1 cellular context compared by ENCODE assay signal in the genomic region with DNA sequence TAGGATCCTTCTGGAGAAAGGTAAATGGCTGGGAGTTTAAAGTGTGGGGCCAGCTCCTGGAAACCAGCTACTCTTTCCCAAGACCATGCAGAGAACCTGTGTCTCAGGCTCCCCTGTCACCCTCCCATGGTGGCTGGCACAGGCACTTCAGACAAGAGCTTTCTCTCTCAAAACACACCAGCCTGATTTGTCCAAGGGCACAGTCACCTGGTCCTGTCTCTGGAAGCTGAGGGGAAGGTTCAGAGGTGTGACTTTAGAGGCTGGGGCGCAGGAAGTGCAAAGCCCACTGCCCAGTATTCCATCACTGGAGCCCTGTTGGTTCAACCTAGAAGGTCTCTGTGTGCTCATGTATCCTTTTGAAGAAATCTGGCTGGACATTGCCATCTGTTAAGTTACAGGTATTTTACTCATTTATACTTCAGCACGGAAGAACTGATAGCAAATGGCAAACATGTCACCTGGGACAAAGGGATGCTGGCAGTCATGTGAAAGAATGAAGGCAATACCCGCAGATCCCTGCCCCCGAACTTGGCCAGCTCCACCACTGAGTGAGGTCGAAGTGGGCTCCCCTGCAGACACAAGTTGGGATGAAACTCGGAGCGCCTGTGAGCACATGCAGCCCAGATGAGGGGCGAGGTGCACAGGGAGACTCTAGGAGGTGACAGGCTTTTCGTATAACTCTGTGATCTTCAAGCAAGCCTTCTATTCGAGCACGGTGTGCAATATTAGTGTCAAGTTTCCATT.
TF ChIP-seq lines count a peak whose summit lies in the region.

No MANE protein-coding gene starts in this region.

TF ChIP-seq in WTC11, 78 proteins besides CTCF, POLR2A, EP300 and RAD21 (continued from another document):
- TF ChIP-seq, protein P1, sequence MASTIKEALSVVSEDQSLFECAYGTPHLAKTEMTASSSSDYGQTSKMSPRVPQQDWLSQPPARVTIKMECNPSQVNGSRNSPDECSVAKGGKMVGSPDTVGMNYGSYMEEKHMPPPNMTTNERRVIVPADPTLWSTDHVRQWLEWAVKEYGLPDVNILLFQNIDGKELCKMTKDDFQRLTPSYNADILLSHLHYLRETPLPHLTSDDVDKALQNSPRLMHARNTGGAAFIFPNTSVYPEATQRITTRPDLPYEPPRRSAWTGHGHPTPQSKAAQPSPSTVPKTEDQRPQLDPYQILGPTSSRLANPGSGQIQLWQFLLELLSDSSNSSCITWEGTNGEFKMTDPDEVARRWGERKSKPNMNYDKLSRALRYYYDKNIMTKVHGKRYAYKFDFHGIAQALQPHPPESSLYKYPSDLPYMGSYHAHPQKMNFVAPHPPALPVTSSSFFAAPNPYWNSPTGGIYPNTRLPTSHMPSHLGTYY (CRISPR knock-in tag; IDR thresholded peaks at IDR 0.05) = no peak
- TF ChIP-seq CREB1 (CRISPR knock-in tag; IDR thresholded peaks at IDR 0.05) (no peak), PRRX2 (CRISPR knock-in tag; IDR thresholded peaks at IDR 0.05) (no peak)
- TF ChIP-seq, protein P2, sequence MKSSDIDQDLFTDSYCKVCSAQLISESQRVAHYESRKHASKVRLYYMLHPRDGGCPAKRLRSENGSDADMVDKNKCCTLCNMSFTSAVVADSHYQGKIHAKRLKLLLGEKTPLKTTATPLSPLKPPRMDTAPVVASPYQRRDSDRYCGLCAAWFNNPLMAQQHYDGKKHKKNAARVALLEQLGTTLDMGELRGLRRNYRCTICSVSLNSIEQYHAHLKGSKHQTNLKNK (CRISPR knock-in tag; IDR thresholded peaks at IDR 0.05) = no peak
- TF ChIP-seq, protein P3, sequence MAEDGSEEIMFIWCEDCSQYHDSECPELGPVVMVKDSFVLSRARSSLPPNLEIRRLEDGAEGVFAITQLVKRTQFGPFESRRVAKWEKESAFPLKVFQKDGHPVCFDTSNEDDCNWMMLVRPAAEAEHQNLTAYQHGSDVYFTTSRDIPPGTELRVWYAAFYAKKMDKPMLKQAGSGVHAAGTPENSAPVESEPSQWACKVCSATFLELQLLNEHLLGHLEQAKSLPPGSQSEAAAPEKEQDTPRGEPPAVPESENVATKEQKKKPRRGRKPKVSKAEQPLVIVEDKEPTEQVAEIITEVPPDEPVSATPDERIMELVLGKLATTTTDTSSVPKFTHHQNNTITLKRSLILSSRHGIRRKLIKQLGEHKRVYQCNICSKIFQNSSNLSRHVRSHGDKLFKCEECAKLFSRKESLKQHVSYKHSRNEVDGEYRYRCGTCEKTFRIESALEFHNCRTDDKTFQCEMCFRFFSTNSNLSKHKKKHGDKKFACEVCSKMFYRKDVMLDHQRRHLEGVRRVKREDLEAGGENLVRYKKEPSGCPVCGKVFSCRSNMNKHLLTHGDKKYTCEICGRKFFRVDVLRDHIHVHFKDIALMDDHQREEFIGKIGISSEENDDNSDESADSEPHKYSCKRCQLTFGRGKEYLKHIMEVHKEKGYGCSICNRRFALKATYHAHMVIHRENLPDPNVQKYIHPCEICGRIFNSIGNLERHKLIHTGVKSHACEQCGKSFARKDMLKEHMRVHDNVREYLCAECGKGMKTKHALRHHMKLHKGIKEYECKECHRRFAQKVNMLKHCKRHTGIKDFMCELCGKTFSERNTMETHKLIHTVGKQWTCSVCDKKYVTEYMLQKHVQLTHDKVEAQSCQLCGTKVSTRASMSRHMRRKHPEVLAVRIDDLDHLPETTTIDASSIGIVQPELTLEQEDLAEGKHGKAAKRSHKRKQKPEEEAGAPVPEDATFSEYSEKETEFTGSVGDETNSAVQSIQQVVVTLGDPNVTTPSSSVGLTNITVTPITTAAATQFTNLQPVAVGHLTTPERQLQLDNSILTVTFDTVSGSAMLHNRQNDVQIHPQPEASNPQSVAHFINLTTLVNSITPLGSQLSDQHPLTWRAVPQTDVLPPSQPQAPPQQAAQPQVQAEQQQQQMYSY (CRISPR knock-in tag; IDR thresholded peaks at IDR 0.05) = no peak
